20 cellular contexts compared by ENCODE assay signal in the genomic region with DNA sequence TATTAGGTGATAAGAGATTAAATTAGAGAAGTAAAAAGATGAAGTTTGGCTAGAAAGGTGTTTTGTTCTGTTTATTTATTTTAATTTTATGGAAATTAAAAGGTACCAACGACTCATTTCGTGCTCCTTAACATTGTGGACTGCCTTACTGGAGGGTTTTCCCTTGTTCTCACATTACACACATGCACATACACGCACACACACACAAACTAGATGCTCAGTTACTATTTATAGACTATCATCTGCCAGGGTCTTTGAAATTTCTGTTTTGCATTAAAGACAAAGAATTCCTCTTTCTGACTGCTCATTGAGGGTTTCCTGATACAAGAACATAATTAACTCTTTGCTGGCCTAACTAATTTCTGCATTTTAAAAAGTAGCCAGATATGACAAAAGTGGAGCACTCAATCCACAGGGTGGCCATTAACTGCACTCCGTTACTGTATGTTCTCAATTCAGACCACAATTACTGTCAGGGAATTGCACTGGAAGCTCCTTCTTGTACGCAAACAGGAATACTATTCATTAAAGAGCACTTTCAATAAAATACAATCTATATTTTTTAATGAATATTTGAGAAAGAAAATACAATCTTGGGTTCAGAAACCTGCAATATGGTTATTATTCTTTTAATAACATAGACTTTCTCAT.
DNase-seq lines count a peak whose midpoint lies in the region; ATAC-seq and TF ChIP-seq lines count a peak whose summit lies in the region.
"Had no signal": no experiment of that assay in that cellular context is flagged by ENCODE, and none has a peak within 500 bp of the region (broad histone marks: within the 10 kb centered on the region; RNA-seq: fewer than 3 reads in every experiment).

No MANE protein-coding gene starts in this region.

- H3K36me3 ChIP-seq in Peyer's patch = no peaks in the 10 kb centered on the region
- H3K36me3 ChIP-seq: BLaER1 treated with 17β-estradiol and CSF1 and Interleukin-3, amounts not matched to agents 10 nM and 100 nM had no signal

- no peak for TF ChIP-seq CTCF in Peyer's patch (IDR thresholded peaks at IDR 0.05)

- H3K9me3 ChIP-seq in Peyer's patch = no peaks in the 10 kb centered on the region
- H3K9me3 ChIP-seq: BLaER1 treated with 17β-estradiol and CSF1 and Interleukin-3, amounts not matched to agents 10 nM and 100 nM had no signal

- no peak overlapping the region for H3K27ac ChIP-seq in Peyer's patch
- H3K27ac ChIP-seq: BLaER1 treated with 17β-estradiol and CSF1 and Interleukin-3, amounts not matched to agents 10 nM and 100 nM had no signal

- H3K4me1 ChIP-seq in Peyer's patch = no peaks in the 10 kb centered on the region

- in situ Hi-C loops in G401 (cut with HindIII; ENCODE audit: low sequenced_read_pairs) = no loop called here

- no peaks in the 10 kb centered on the region for H3K27me3 ChIP-seq in Peyer's patch

- no peak for TF ChIP-seq POLR2A in Peyer's patch (IDR thresholded peaks at IDR 0.05)

- H3K4me3 ChIP-seq in Peyer's patch = no peak overlapping the region
- H3K4me3 ChIP-seq: BLaER1 treated with 17β-estradiol and CSF1 and Interleukin-3, amounts not matched to agents 10 nM and 100 nM had no signal

- peak; percentile 36 for DNase-seq in G401 (ENCODE audit: low spot score)
- DNase-seq in NCI-H1694 treated with DMSO at 0.1 percent for 48 hours (lab: John Stamatoyannopoulos, UW) = peak; percentile 91
- DNase-seq in NCI-H748 treated with DMSO at 0.1 percent for 48 hours (lab: John Stamatoyannopoulos, UW) = peak; percentile 40
- peak; percentile 63 for DNase-seq in myocyte (ENCODE audit: low read depth)
- DNase-seq in Peyer's patch = no peak
- DNase-seq: activated CD4-positive, alpha-beta memory T cell treated with anti-CD3 and anti-CD28 coated beads, Interleukin-2, amount 10 ng/mL, durations not matched to agents 7 days and 5 days; activated CD4-positive, CD25-positive, alpha-beta regulatory T cell treated with anti-CD3 and anti-CD28 coated beads, Interleukin-2, amount 50 U/mL, for 72 hours; activated effector memory CD4-positive, alpha-beta T cell treated with Interleukin-2 at 50 U/mL for 16 hours; activated naive CD8-positive, alpha-beta T cell treated with anti-CD3 and anti-CD28 coated beads for 36 hours; NCI-H1092; NCI-H446 treated with DMSO at 0.1 percent for 48 hours; nucleus accumbens; SIG-M5; small intestine; stimulated activated CD4-positive, alpha-beta T cell treated with anti-CD3 and anti-CD28 coated beads, Interleukin-2, amount 100 ng/mL, for 24 hours; T-helper 1 cell had no signal

- ATAC-seq in GM19455 (IDR thresholded peaks at IDR 0.05; ENCODE audit: unreplicated experiment) = no peak
- no peak for ATAC-seq in HG03025 (IDR thresholded peaks at IDR 0.05; ENCODE audit: low FRiP score, unreplicated experiment)
- ATAC-seq: stimulated activated memory B cell treated with anti-CD40 and anti-IgM and Interleukin-4, amounts not matched to agents 10 μg/mL and 1 μg/mL and 100 μg/mL, for 72 hours had no signal

Comparison
In these comparisons a context has a peak if more than half of its experiments do, and no peak if none do; other contexts are left out.
1. DNase-seq: peak in G401 (single experiment), NCI-H1694 treated with DMSO at 0.1 percent for 48 hours (single experiment), NCI-H748 treated with DMSO at 0.1 percent for 48 hours (single experiment) and myocyte (single experiment); none in Peyer's patch (0 of 3).